1 cellular context compared by ENCODE assay signal in the genomic region with DNA sequence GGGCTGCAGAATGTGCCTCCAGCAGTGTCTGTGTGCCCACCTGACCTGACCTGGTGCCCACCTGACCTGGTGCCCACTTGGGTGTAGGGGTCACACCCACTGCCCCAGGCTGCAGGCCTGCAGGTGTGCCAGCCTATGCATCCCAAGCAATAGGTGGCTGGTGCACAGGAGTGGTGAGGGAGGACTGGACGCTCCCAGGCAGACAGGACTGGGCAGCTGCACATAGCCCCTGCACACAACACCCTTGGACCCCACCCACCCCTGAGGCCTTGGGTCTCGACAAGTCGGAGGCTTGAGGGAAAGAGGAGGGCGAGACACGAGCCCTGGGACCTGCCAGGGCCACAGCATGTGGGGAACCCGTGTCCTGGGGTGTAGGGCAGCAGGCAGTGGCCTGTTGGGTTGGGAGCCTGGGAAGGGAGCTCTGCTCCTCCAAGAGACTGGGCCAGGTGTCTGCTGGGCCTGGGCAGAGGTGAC.
TF ChIP-seq lines count a peak whose summit lies in the region.

No MANE protein-coding gene starts in this region.

TF ChIP-seq in HEK293, 187 proteins besides CTCF, POLR2A, EP300 and RAD21 (continued from another document):
- TF ChIP-seq MYNN (tag by site-specific recombination; IDR thresholded peaks at IDR 0.05; ENCODE audit: borderline replicate concordance) (no peak), ZNF23 (tag by site-specific recombination; IDR thresholded peaks at IDR 0.05; ENCODE audit: borderline replicate concordance) (no peak), SCRT2 (tag by site-specific recombination; IDR thresholded peaks at IDR 0.05) (no peak), KLF9 (tag by site-specific recombination; IDR thresholded peaks at IDR 0.05; ENCODE audit: low read depth) (peak; percentile 38; the same call in 1 of the 2 replicates), ZNF571 (tag by site-specific recombination; IDR thresholded peaks at IDR 0.05) (no peak), YY2 (tag by site-specific recombination; IDR thresholded peaks at IDR 0.05) (no peak), ZNF2 (tag by site-specific recombination; IDR thresholded peaks at IDR 0.05) (no peak)
- TF ChIP-seq, protein P1, sequence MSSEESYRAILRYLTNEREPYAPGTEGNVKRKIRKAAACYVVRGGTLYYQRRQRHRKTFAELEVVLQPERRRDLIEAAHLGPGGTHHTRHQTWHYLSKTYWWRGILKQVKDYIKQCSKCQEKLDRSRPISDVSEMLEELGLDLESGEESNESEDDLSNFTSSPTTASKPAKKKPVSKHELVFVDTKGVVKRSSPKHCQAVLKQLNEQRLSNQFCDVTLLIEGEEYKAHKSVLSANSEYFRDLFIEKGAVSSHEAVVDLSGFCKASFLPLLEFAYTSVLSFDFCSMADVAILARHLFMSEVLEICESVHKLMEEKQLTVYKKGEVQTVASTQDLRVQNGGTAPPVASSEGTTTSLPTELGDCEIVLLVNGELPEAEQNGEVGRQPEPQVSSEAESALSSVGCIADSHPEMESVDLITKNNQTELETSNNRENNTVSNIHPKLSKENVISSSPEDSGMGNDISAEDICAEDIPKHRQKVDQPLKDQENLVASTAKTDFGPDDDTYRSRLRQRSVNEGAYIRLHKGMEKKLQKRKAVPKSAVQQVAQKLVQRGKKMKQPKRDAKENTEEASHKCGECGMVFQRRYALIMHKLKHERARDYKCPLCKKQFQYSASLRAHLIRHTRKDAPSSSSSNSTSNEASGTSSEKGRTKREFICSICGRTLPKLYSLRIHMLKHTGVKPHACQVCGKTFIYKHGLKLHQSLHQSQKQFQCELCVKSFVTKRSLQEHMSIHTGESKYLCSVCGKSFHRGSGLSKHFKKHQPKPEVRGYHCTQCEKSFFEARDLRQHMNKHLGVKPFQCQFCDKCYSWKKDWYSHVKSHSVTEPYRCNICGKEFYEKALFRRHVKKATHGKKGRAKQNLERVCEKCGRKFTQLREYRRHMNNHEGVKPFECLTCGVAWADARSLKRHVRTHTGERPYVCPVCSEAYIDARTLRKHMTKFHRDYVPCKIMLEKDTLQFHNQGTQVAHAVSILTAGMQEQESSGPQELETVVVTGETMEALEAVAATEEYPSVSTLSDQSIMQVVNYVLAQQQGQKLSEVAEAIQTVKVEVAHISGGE (tag by site-specific recombination; conservative IDR thresholded peaks at IDR 0.05; ENCODE audit: low read depth) = no peak
- TF ChIP-seq, protein P2, sequence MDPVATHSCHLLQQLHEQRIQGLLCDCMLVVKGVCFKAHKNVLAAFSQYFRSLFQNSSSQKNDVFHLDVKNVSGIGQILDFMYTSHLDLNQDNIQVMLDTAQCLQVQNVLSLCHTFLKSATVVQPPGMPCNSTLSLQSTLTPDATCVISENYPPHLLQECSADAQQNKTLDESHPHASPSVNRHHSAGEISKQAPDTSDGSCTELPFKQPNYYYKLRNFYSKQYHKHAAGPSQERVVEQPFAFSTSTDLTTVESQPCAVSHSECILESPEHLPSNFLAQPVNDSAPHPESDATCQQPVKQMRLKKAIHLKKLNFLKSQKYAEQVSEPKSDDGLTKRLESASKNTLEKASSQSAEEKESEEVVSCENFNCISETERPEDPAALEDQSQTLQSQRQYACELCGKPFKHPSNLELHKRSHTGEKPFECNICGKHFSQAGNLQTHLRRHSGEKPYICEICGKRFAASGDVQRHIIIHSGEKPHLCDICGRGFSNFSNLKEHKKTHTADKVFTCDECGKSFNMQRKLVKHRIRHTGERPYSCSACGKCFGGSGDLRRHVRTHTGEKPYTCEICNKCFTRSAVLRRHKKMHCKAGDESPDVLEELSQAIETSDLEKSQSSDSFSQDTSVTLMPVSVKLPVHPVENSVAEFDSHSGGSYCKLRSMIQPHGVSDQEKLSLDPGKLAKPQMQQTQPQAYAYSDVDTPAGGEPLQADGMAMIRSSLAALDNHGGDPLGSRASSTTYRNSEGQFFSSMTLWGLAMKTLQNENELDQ (tag by site-specific recombination; IDR thresholded peaks at IDR 0.05; ENCODE audit: low read depth) = no peak
